8 cellular contexts compared by ENCODE assay signal in the genomic region with DNA sequence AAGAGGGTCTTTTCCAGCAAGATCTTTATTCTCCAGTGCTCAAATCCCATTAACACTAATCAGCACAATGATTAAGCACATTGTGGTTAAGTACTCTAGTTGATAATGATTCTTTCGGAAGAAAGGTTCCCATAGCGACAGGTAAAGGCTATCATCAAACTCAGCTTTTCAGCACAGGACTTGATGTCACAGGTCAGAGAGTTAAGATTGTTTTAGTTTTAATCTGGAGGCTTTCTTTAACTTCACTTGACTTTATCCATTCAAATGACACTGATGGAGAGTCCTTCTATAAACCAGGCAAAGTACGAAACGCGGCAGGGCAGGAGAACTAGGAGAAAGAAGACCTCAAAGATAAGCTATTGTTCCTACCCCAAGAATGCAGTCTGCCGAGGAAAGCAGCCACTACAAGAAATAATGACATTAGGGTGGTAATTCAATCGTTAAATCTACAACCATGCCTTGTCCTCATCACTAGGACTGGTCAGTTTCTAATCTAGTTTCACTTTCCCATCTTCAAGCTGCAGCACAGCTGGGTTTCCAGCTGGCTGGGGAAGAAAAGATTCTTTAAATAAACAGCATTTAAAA. TPM values are rescaled to one million over a fixed set of nuclear protein-coding genes. Genes with fewer than 3 reads are reported as not detected.
DNase-seq lines count a peak whose midpoint lies in the region; ATAC-seq and TF ChIP-seq lines count a peak whose summit lies in the region.

No MANE protein-coding gene starts in this region.

- H3K4me3 ChIP-seq in epithelial cell of proximal tubule (ENCODE audit: low read depth, low read length): peak overlapping the region; percentile 55
- peak overlapping the region; percentile 72 for H3K4me3 ChIP-seq in rectal smooth muscle tissue (ENCODE audit: low read length)

- no peak overlapping the region for H3K9ac ChIP-seq in rectal smooth muscle tissue (ENCODE audit: low read length)

- peaks cover 2% of the 10 kb centered on the region for H3K27me3 ChIP-seq in rectal smooth muscle tissue (ENCODE audit: control insufficient read depth, insufficient read depth, low read length)

- POLR2A ChIA-PET in GM10248 (lab: Yijun Ruan, JAX): interaction anchor here (0.6 kb wide), 1 partner anchor 120 kb away, joined by 3 read pairs; no protein-coding TSS in a partner anchor

- H3K4me1 ChIP-seq in rectal smooth muscle tissue (ENCODE audit: control insufficient read depth, insufficient read depth, low read length): peaks cover 10% of the 10 kb centered on the region

- DNase-seq in GM10248 (ENCODE audit: extremely low spot score) (peak; percentile 39), NCI-H524 (lab: John Stamatoyannopoulos, UW) (peak; percentile 23 to 65), epithelial cell of proximal tubule (ENCODE audit: low read depth) (no peak), erythroblast (lab: John Stamatoyannopoulos, UW) (no peak)

- no peak for TF ChIP-seq POLR2A in erythroblast (IDR thresholded peaks at IDR 0.05; ENCODE audit: low read length)

- H3K27ac ChIP-seq in rectal smooth muscle tissue (ENCODE audit: low read depth, low read length): peak overlapping the region; percentile 63

- no peaks in the 10 kb centered on the region for H3K36me3 ChIP-seq in rectal smooth muscle tissue (ENCODE audit: control insufficient read depth, insufficient read depth, low read length)

- TF ChIP-seq CTCF in GM10248 (IDR thresholded peaks at IDR 0.05; ENCODE audit: control extremely low read depth, extremely low read depth, low read depth, missing control alignments): no peak
- TF ChIP-seq CTCF in epithelial cell of proximal tubule (conservative IDR thresholded peaks at IDR 0.05; ENCODE audit: low read depth, low read length): no peak

- no peak for ATAC-seq in HG03432 (IDR thresholded peaks at IDR 0.05; ENCODE audit: unreplicated experiment)
- no peak for ATAC-seq in GM19452 (IDR thresholded peaks at IDR 0.05; ENCODE audit: unreplicated experiment)
- ATAC-seq in GM19395 (IDR thresholded peaks at IDR 0.05; ENCODE audit: unreplicated experiment): no peak

- CTCF ChIA-PET in GM10248 (lab: Yijun Ruan, JAX): interaction anchor here (0.8 to 5.0 kb wide), 4 partner anchors 13 to 69 kb away, joined by 3 to 24 read pairs (median 6); no protein-coding TSS in a partner anchor

RNA-seq across cellular contexts. Expression of a gene that starts 4.6 kb away (rescaled TPM):
- total RNA-seq in epithelial cell of proximal tubule: 0.43 and 1.5 TPM in 2 replicates

Comparison
In these comparisons a context has a peak if more than half of its experiments do, and no peak if none do; other contexts are left out.
1. DNase-seq: peak in GM10248 (single experiment) and NCI-H524 (2 of 2); none in epithelial cell of proximal tubule (single experiment) and erythroblast (0 of 2).